ENCODE assay signal across 1 cellular context in genomic region chr6:28399370-28400121, GRCh38.
A peak's percentile ranks its signal among the peaks of the same experiment; 100 is the strongest.
TF ChIP-seq lines count a peak whose summit lies in the region.

Gene ZSCAN12, minus strand, starts transcription at chr6:28399747. Its CDS starts 1,342 bp downstream, at chr6:28398405.

TF ChIP-seq in HepG2, 621 proteins besides CTCF, POLR2A, EP300 and RAD21 (continued from another document and continues in another):
- TF ChIP-seq SMAD9 (CRISPR knock-in tag; IDR thresholded peaks at IDR 0.05) (peak; percentile 18; the same call in 1 of the 2 replicates), ZNF563 (CRISPR knock-in tag; IDR thresholded peaks at IDR 0.05) (peak; percentile 85; the same call in 1 of the 2 replicates), PBX3 (CRISPR knock-in tag; IDR thresholded peaks at IDR 0.05; ENCODE audit: borderline replicate concordance) (no peak), ETS1 (CRISPR knock-in tag; IDR thresholded peaks at IDR 0.05) (no peak), ZNF609 (CRISPR knock-in tag; IDR thresholded peaks at IDR 0.05; ENCODE audit: borderline replicate concordance) (no peak), ZNF326 (CRISPR knock-in tag; IDR thresholded peaks at IDR 0.05; ENCODE audit: borderline replicate concordance) (no peak), ZNF232 (CRISPR knock-in tag; IDR thresholded peaks at IDR 0.05; ENCODE audit: borderline replicate concordance) (peak; percentile 85; the same call in 1 of the 2 replicates), AHDC1 (CRISPR knock-in tag; IDR thresholded peaks at IDR 0.05; ENCODE audit: borderline replicate concordance) (no peak; the same call in 1 of the 2 replicates), CENPX (CRISPR knock-in tag; IDR thresholded peaks at IDR 0.05) (no peak), GZF1 (CRISPR knock-in tag; IDR thresholded peaks at IDR 0.05) (peak; percentile 82; the same call in 1 of the 2 replicates), ZNF772 (CRISPR knock-in tag; IDR thresholded peaks at IDR 0.05) (peak; percentile 70; the same call in 1 of the 2 replicates), XRCC5 (optimal IDR thresholded peaks at IDR 0.05; ENCODE audit: low read length) (peak; percentile 100), ZNF337 (CRISPR knock-in tag; IDR thresholded peaks at IDR 0.05; ENCODE audit: borderline replicate concordance, low read depth) (no peak), ATF3 (CRISPR knock-in tag; IDR thresholded peaks at IDR 0.05) (peak; percentile 69; the same call in 1 of the 2 replicates), MZF1 (CRISPR knock-in tag; IDR thresholded peaks at IDR 0.05; ENCODE audit: borderline replicate concordance) (no peak), ZMYM4 (CRISPR knock-in tag; IDR thresholded peaks at IDR 0.05) (peak; percentile 100), ZNF83 (CRISPR knock-in tag; IDR thresholded peaks at IDR 0.05; ENCODE audit: borderline replicate concordance) (no peak), HMGA1 (CRISPR knock-in tag; conservative IDR thresholded peaks at IDR 0.05) (no peak), MXD4 (CRISPR knock-in tag; IDR thresholded peaks at IDR 0.05) (peak; percentile 73), ZNF768 (CRISPR knock-in tag; IDR thresholded peaks at IDR 0.05) (peak; percentile 80; the same call in 1 of the 2 replicates), HOMEZ (CRISPR knock-in tag; IDR thresholded peaks at IDR 0.05; ENCODE audit: low read depth) (peak; percentile 98), KLF6 (CRISPR knock-in tag; IDR thresholded peaks at IDR 0.05) (peak; percentile 97), SMC3 (IDR thresholded peaks at IDR 0.05; ENCODE audit: low read length) (no peak; the same call in none of the 2 replicates), MYPOP (CRISPR knock-in tag; IDR thresholded peaks at IDR 0.05) (peak; percentile 97), KDM3A (CRISPR knock-in tag; IDR thresholded peaks at IDR 0.05; ENCODE audit: low read depth) (peak; percentile 96), ZFAT (CRISPR knock-in tag; conservative IDR thresholded peaks at IDR 0.05) (0 out of 2 replicates have a peak, but pooled peaks have one; percentile 71), SUZ12 (IDR thresholded peaks at IDR 0.05; ENCODE audit: low read depth, low read length) (no peak), ZNF782 (CRISPR knock-in tag; IDR thresholded peaks at IDR 0.05; ENCODE audit: borderline replicate concordance) (peak; percentile 82; the same call in 1 of the 2 replicates), ZNF274 (CRISPR knock-in tag; IDR thresholded peaks at IDR 0.05) (peak; percentile 90), ZNF580 (CRISPR knock-in tag; IDR thresholded peaks at IDR 0.05; ENCODE audit: borderline replicate concordance, low read depth) (peak; percentile 92; the same call in 1 of the 2 replicates), ZNF746 (CRISPR knock-in tag; IDR thresholded peaks at IDR 0.05) (peak; percentile 93), ZNF253 (CRISPR knock-in tag; IDR thresholded peaks at IDR 0.05; ENCODE audit: borderline replicate concordance) (peak; percentile 87), MTF2 (CRISPR knock-in tag; IDR thresholded peaks at IDR 0.05; ENCODE audit: borderline replicate concordance) (peak; percentile 93), ZSCAN22 (CRISPR knock-in tag; IDR thresholded peaks at IDR 0.05) (no peak), ZNF790 (CRISPR knock-in tag; IDR thresholded peaks at IDR 0.05; ENCODE audit: borderline replicate concordance) (no peak), TCF7 (IDR thresholded peaks at IDR 0.05; ENCODE audit: low read depth) (peak; percentile 43; the same call in 1 of the 2 replicates), SIX4 (CRISPR knock-in tag; IDR thresholded peaks at IDR 0.05) (0 out of 2 replicates have a peak, but pooled peaks have one; percentile 40), PAXIP1 (CRISPR knock-in tag; conservative IDR thresholded peaks at IDR 0.05) (peak; percentile 65), ZNF296 (CRISPR knock-in tag; conservative IDR thresholded peaks at IDR 0.05) (peak; percentile 45; the same call in 1 of the 2 replicates), ZC3H4 (CRISPR knock-in tag; IDR thresholded peaks at IDR 0.05; ENCODE audit: borderline replicate concordance) (no peak; the same call in 1 of the 2 replicates), ONECUT2 (CRISPR knock-in tag; IDR thresholded peaks at IDR 0.05) (peak; percentile 53; the same call in 1 of the 2 replicates)
